8 cellular contexts compared by ENCODE assay signal in the genomic region with DNA sequence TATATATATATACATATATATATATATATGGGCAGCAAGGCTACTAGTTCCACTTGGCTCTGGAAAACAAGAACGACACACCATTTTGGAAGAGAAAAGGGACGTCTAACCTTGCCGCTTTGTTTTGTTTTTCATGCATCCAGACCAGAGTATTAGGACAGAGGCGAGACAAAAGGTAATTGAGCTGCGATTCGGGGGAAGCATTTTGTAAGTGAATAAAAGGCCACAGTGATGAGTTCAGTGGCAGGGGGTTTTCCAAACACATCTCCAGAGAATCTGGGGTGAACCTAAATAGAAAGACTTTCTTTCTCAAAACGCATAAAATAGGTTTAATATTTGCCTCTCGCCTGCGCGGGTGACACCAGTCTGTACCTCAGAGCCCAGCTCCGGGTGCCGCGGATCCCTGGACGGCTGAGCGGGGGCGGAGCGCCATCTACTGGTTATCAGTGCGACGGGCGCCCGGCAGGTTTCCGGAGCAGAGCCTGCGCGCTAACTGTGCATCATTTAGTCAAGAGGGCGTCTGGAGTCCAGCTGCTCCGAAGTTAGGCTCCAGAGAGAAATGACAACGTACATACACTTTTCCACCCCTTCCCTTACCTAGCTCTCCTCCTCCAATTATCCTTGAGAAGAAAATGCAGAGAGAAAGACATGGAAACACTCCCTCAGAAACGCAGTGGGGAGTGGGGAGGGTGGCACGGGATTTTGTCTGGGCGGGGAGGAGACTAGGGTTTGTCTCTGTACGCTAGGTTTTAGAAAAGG.
A peak's percentile ranks its signal among the peaks of the same experiment; 100 is the strongest.
DNase-seq lines count a peak whose midpoint lies in the region; ATAC-seq and TF ChIP-seq lines count a peak whose summit lies in the region.

No MANE protein-coding gene starts in this region.

- in situ Hi-C loops in T47D (cut with HindIII; ENCODE audit: low pct_unique_long_range_greater_than_20kb, low sequenced_read_pairs) = no loop called here

- H3K27ac ChIP-seq in VCaP = no peak overlapping the region

- TF ChIP-seq POLR2A in GM18505 (IDR thresholded peaks at IDR 0.05; ENCODE audit: borderline replicate concordance, extremely low read depth, insufficient read depth, insufficient read length) = no peak

- ATAC-seq in GM18505 (IDR thresholded peaks at IDR 0.05; ENCODE audit: unreplicated experiment) = peak; percentile 98
- ATAC-seq in HG02970 (IDR thresholded peaks at IDR 0.05; ENCODE audit: low FRiP score, unreplicated experiment) = peak; percentile 96

- TF ChIP-seq CTCF in VCaP (conservative IDR thresholded peaks at IDR 0.05) = peak; percentile 97

- DNase-seq in A172 (ENCODE audit: low spot score) (peak; percentile 45), NCI-H187 treated with DMSO at 0.1 percent for 48 hours (lab: John Stamatoyannopoulos, UW) (peak; percentile 52), T47D (ENCODE audit: low read depth in 1 of 2, low spot score in 1 of 2) (peak; percentile 44 to 65), iPS-NIHi11 (ENCODE audit: low spot score) (peak; percentile 90)
- DNase-seq in stimulated activated CD4-positive, alpha-beta T cell treated with anti-CD3 and anti-CD28 coated beads, Interleukin-12 subunit alpha, Interleukin-12 subunit beta, amount 100 ng/mL, for 4 hours = peak; percentile 84
